ENCODE assay signal across 25 cellular contexts in genomic region chr1:15997637-15998280, GRCh38. TPM values are rescaled to one million over a fixed set of nuclear protein-coding genes. Genes with fewer than 3 reads are reported as not detected.
"Had no signal": no experiment of that assay in that cellular context is flagged by ENCODE, and none has a peak within 500 bp of the region (broad histone marks: within the 10 kb centered on the region; RNA-seq: fewer than 3 reads in every experiment).

No MANE protein-coding gene starts in this region.

- H3K9me3 ChIP-seq: adrenal gland, breast epithelium, MG63, Peyer's patch, SJCRH30, SK-N-SH had no signal

- ATAC-seq: activated CD4-positive, CD25-positive, alpha-beta regulatory T cell treated with anti-CD3 and anti-CD28 coated beads, Interleukin-2, amount 50 U/mL, for 24 hours; activated CD8-positive, alpha-beta T cell treated with anti-CD3 and anti-CD28 coated beads for 36 hours; activated T-cell treated with anti-CD3 and anti-CD28 coated beads, Interleukin-2, amount 50 U/mL, for 72 hours had no signal

- H3K9ac ChIP-seq: SK-N-SH had no signal

- H3K4me2 ChIP-seq: SK-N-SH had no signal

- H3K27me3 ChIP-seq: adrenal gland, breast epithelium, MG63, Peyer's patch had no signal

- H3K36me3 ChIP-seq: adrenal gland, breast epithelium, MG63, Peyer's patch, SJCRH30 had no signal

- DNase-seq: activated CD4-positive, alpha-beta T cell treated with anti-CD3 and anti-CD28 coated beads for 4 hours; activated CD8-positive, alpha-beta memory T cell treated with anti-CD3 and anti-CD28 coated beads, Interleukin-2, amount 50 U/mL, for 4 hours; activated CD8-positive, alpha-beta T cell treated with anti-CD3 and anti-CD28 coated beads for 36 hours; activated naive CD4-positive, alpha-beta T cell treated with anti-CD3 and anti-CD28 coated beads, Interleukin-2, amount 50 U/mL, for 16 hours; activated naive CD8-positive, alpha-beta T cell treated with anti-CD3 and anti-CD28 coated beads, Interleukin-2, amount 10 ng/mL, durations not matched to agents 7 days and 5 days; activated T-cell treated with anti-CD3 and anti-CD28 coated beads, Interleukin-2, amount 50 U/mL, for 72 hours; anterior cingulate cortex; MG63; MV-4-11; NCI-H1092 treated with DMSO at 0.1 percent for 48 hours; NCI-H1417 treated with DMSO at 0.1 percent for 48 hours; NCI-H1694; NCI-H2029 treated with DMSO at 0.1 percent for 48 hours; NCI-H524; Right ventricle myocardium superior; SK-N-SH; T-helper 1 cell had no signal

- H3K4me3 ChIP-seq: adrenal gland, breast epithelium, MG63, Peyer's patch, SJCRH30 had no signal

- H3K4me1 ChIP-seq: adrenal gland, breast epithelium, Peyer's patch, SJCRH30 had no signal

- H3K27ac ChIP-seq: adrenal gland, breast epithelium, Peyer's patch, RWPE1, SJCRH30 had no signal

RNA-seq across cellular contexts. Expression of gene SRARP, which starts 6.3 kb away (rescaled TPM):
- total RNA-seq: activated CD8-positive, alpha-beta T cell treated with anti-CD3 and anti-CD28 coated beads for 36 hours; activated naive CD8-positive, alpha-beta T cell treated with anti-CD3 and anti-CD28 coated beads, Interleukin-2, amount 10 ng/mL, durations not matched to agents 7 days and 5 days; activated T-cell treated with anti-CD3 and anti-CD28 coated beads, Interleukin-2, amount 50 U/mL, for 72 hours; activated T-helper 2 cell treated with anti-CD3 and anti-CD28 coated beads, Interferon-gamma antibody, Interleukin-2, Interleukin-4, amounts not matched to agents 10 μg/mL and 5 μg/mL and 100 μg/mL, durations not matched to agents 14 hours and 24 hours and 36 hours; adrenal gland; Peyer's patch; SJCRH30 had no signal
- polyA plus RNA-seq: adrenal gland, IgD-negative memory B cell, SK-N-SH had no signal

RNA-seq across cellular contexts. Expression of gene HSPB7, which starts 20.1 kb away (rescaled TPM):
- total RNA-seq: activated CD8-positive, alpha-beta T cell treated with anti-CD3 and anti-CD28 coated beads for 36 hours; activated naive CD8-positive, alpha-beta T cell treated with anti-CD3 and anti-CD28 coated beads, Interleukin-2, amount 10 ng/mL, durations not matched to agents 7 days and 5 days; activated T-cell treated with anti-CD3 and anti-CD28 coated beads, Interleukin-2, amount 50 U/mL, for 72 hours; activated T-helper 2 cell treated with anti-CD3 and anti-CD28 coated beads, Interferon-gamma antibody, Interleukin-2, Interleukin-4, amounts not matched to agents 10 μg/mL and 5 μg/mL and 100 μg/mL, durations not matched to agents 14 hours and 24 hours and 36 hours had no signal
- polyA plus RNA-seq: IgD-negative memory B cell had no signal

RNA-seq across cellular contexts. Expression of gene CLCNKA, which starts 24.1 kb away (rescaled TPM):
- total RNA-seq: activated CD8-positive, alpha-beta T cell treated with anti-CD3 and anti-CD28 coated beads for 36 hours; activated naive CD8-positive, alpha-beta T cell treated with anti-CD3 and anti-CD28 coated beads, Interleukin-2, amount 10 ng/mL, durations not matched to agents 7 days and 5 days; activated T-cell treated with anti-CD3 and anti-CD28 coated beads, Interleukin-2, amount 50 U/mL, for 72 hours; activated T-helper 2 cell treated with anti-CD3 and anti-CD28 coated beads, Interferon-gamma antibody, Interleukin-2, Interleukin-4, amounts not matched to agents 10 μg/mL and 5 μg/mL and 100 μg/mL, durations not matched to agents 14 hours and 24 hours and 36 hours had no signal
- polyA plus RNA-seq: IgD-negative memory B cell had no signal

RNA-seq across cellular contexts. Expression of gene CLCNKB, which starts 45.8 kb away (rescaled TPM):
- total RNA-seq: activated CD8-positive, alpha-beta T cell treated with anti-CD3 and anti-CD28 coated beads for 36 hours; activated naive CD8-positive, alpha-beta T cell treated with anti-CD3 and anti-CD28 coated beads, Interleukin-2, amount 10 ng/mL, durations not matched to agents 7 days and 5 days; activated T-cell treated with anti-CD3 and anti-CD28 coated beads, Interleukin-2, amount 50 U/mL, for 72 hours; activated T-helper 2 cell treated with anti-CD3 and anti-CD28 coated beads, Interferon-gamma antibody, Interleukin-2, Interleukin-4, amounts not matched to agents 10 μg/mL and 5 μg/mL and 100 μg/mL, durations not matched to agents 14 hours and 24 hours and 36 hours; Peyer's patch; SJCRH30 had no signal
- polyA plus RNA-seq: IgD-negative memory B cell had no signal
